In the genomic region with DNA sequence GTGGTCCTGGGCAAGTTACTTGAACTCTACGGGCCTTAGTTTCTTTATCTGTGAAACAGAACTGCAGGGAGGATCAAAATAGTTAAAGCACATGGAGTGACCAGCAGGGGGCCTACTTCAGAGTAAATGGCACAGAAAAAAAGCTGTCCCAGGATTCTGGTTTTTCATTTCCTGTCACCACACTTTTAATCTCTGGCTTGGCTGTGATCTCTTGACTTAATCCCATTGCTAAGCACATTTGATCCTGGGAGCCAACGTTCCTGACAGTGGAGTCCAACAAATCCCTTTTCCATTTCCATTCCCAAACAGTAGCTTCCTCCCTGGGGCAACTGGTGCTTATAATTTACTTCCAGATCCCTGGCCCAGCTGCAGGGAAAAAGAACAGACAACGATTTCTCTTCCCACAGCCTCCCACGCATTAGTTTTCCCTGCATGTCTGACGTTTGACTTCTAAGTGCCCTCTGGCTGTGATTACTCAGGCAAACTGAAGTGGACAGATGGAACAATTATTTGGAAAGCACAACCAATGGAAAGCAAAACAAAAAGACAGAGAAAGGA, we compare ENCODE assay signal across 1 cellular context.
TF ChIP-seq lines count a peak whose summit lies in the region.

No MANE protein-coding gene starts in this region.

TF ChIP-seq in GM23338, 12 proteins besides CTCF, POLR2A, EP300 and RAD21 (continued from another document):
- TF ChIP-seq, protein P1, sequence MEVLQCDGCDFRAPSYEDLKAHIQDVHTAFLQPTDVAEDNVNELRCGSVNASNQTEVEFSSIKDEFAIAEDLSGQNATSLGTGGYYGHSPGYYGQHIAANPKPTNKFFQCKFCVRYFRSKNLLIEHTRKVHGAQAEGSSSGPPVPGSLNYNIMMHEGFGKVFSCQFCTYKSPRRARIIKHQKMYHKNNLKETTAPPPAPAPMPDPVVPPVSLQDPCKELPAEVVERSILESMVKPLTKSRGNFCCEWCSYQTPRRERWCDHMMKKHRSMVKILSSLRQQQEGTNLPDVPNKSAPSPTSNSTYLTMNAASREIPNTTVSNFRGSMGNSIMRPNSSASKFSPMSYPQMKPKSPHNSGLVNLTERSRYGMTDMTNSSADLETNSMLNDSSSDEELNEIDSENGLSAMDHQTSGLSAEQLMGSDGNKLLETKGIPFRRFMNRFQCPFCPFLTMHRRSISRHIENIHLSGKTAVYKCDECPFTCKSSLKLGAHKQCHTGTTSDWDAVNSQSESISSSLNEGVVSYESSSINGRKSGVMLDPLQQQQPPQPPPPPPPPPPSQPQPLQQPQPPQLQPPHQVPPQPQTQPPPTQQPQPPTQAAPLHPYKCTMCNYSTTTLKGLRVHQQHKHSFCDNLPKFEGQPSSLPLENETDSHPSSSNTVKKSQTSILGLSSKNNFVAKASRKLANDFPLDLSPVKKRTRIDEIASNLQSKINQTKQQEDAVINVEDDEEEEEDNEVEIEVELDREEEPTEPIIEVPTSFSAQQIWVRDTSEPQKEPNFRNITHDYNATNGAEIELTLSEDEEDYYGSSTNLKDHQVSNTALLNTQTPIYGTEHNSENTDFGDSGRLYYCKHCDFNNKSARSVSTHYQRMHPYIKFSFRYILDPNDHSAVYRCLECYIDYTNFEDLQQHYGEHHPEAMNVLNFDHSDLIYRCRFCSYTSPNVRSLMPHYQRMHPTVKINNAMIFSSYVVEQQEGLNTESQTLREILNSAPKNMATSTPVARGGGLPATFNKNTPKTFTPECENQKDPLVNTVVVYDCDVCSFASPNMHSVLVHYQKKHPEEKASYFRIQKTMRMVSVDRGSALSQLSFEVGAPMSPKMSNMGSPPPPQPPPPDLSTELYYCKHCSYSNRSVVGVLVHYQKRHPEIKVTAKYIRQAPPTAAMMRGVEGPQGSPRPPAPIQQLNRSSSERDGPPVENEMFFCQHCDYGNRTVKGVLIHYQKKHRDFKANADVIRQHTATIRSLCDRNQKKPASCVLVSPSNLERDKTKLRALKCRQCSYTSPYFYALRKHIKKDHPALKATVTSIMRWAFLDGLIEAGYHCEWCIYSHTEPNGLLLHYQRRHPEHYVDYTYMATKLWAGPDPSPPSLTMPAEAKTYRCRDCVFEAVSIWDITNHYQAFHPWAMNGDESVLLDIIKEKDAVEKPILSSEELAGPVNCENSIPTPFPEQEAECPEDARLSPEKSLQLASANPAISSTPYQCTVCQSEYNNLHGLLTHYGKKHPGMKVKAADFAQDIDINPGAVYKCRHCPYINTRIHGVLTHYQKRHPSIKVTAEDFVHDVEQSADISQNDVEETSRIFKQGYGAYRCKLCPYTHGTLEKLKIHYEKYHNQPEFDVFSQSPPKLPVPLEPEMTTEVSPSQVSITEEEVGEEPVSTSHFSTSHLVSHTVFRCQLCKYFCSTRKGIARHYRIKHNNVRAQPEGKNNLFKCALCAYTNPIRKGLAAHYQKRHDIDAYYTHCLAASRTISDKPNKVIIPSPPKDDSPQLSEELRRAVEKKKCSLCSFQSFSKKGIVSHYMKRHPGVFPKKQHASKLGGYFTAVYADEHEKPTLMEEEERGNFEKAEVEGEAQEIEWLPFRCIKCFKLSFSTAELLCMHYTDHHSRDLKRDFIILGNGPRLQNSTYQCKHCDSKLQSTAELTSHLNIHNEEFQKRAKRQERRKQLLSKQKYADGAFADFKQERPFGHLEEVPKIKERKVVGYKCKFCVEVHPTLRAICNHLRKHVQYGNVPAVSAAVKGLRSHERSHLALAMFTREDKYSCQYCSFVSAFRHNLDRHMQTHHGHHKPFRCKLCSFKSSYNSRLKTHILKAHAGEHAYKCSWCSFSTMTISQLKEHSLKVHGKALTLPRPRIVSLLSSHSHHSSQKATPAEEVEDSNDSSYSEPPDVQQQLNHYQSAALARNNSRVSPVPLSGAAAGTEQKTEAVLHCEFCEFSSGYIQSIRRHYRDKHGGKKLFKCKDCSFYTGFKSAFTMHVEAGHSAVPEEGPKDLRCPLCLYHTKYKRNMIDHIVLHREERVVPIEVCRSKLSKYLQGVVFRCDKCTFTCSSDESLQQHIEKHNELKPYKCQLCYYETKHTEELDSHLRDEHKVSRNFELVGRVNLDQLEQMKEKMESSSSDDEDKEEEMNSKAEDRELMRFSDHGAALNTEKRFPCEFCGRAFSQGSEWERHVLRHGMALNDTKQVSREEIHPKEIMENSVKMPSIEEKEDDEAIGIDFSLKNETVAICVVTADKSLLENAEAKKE (CRISPR knock-in tag; IDR thresholded peaks at IDR 0.05) = no peak
- TF ChIP-seq CREB1 (CRISPR knock-in tag; IDR thresholded peaks at IDR 0.05; ENCODE audit: low read depth) (no peak), ZNF331 (CRISPR knock-in tag; IDR thresholded peaks at IDR 0.05; ENCODE audit: low read depth) (no peak), ZNF114 (CRISPR knock-in tag; IDR thresholded peaks at IDR 0.05) (no peak), POLR2AphosphoS5 (IDR thresholded peaks at IDR 0.05; ENCODE audit: low read depth) (no peak)
